ENCODE assay signal across 8 cellular contexts in genomic region chr1:20484526-20485462, GRCh38. TPM values are rescaled to one million over a fixed set of nuclear protein-coding genes. Genes with fewer than 3 reads are reported as not detected.
A peak's percentile ranks its signal among the peaks of the same experiment; 100 is the strongest.
DNase-seq lines count a peak whose midpoint lies in the region; ATAC-seq and TF ChIP-seq lines count a peak whose summit lies in the region.

No MANE protein-coding gene starts in this region.

- ATAC-seq in T-cell (replicated peaks in 1 of 4) (peak in 2 of 4 experiments; percentile 4 to 7), HG03108 (IDR thresholded peaks at IDR 0.05; ENCODE audit: unreplicated experiment) (no peak), GM18505 (IDR thresholded peaks at IDR 0.05; ENCODE audit: unreplicated experiment) (no peak), HG02970 (IDR thresholded peaks at IDR 0.05; ENCODE audit: low FRiP score, unreplicated experiment) (no peak)

- H3K27ac Mint-ChIP-seq in T-cell: no peak overlapping the region

- peak overlapping the region; percentile 65 for H4K91ac ChIP-seq in trophoblast cell (ENCODE audit: low read depth, low read length)

- peak overlapping the region; percentile 10 for H2BK120ac ChIP-seq in trophoblast cell (ENCODE audit: insufficient read depth, low read length, poor library complexity)

- H3K27me3 ChIP-seq in GM23248 (replicated peaks; ENCODE audit: insufficient read depth) (no peaks in the 10 kb centered on the region), trophoblast cell (ENCODE audit: insufficient read depth, low read length) (peaks cover 6% of the 10 kb centered on the region)

- peak overlapping the region; percentile 89 for H3K4me2 ChIP-seq in GM23248 (ENCODE audit: unreplicated experiment)
- peak overlapping the region; percentile 65 for H3K4me2 ChIP-seq in trophoblast cell (ENCODE audit: low read length)

- H3K79me2 ChIP-seq in GM23248 (ENCODE audit: insufficient read depth) (peaks cover 27% of the 10 kb centered on the region), trophoblast cell (ENCODE audit: control insufficient read depth, insufficient read depth, low read length, poor library complexity) (peaks cover 14% of the 10 kb centered on the region)

- peak overlapping the region; percentile 90 for H3K4me3 ChIP-seq in GM23248
- H3K4me3 ChIP-seq in foreskin fibroblast (ENCODE audit: low read depth in 1 of 2, low read length in 2 of 2): peak overlapping the region; percentile 75 to 98
- peak overlapping the region; percentile 67 for H3K4me3 ChIP-seq in trophoblast cell (ENCODE audit: low read depth, low read length)

- peak overlapping the region; percentile 65 for H3K18ac ChIP-seq in trophoblast cell (ENCODE audit: low read length)

- H2AFZ ChIP-seq in GM23248 (peak overlapping the region; percentile 54), trophoblast cell (ENCODE audit: insufficient read depth, low read length, poor library complexity) (peak overlapping the region; percentile 52)

- H3K9ac ChIP-seq in GM23248: peak overlapping the region; percentile 81
- H3K9ac ChIP-seq in trophoblast cell (ENCODE audit: low read length): peak overlapping the region; percentile 24

- no peak for TF ChIP-seq POLR2A in GM18505 (IDR thresholded peaks at IDR 0.05; ENCODE audit: borderline replicate concordance, extremely low read depth, insufficient read depth, insufficient read length)

- H3K9me2 ChIP-seq in GM23248 (ENCODE audit: insufficient read depth): no peaks in the 10 kb centered on the region

- 1 to 2% methylated on average over 58 to 75 of the region's 89 CpGs for WGBS in GM23248 (ENCODE audit: low coverage in 1 of 2, low lambda C conversion rate in 2 of 2, missing lambda C conversion rate in 2 of 2), 2 experiments
- WGBS in trophoblast cell (ENCODE audit: extremely low coverage, insufficient coverage, insufficient read length): no CpG with 5 or more reads among the region's 89 CpGs

- no peak overlapping the region for H2AK5ac ChIP-seq in trophoblast cell (ENCODE audit: low read length)

- DNase-seq in GM23248: peak; percentile 55
- no peak for DNase-seq in T-cell
- peak in 1 of 2 donors; percentile 46 for DNase-seq in foreskin fibroblast
- peak in 1 of 2 donors; percentile 39 for DNase-seq in trophoblast cell
- DNase-seq in activated CD4-positive, alpha-beta T cell treated with anti-CD3 and anti-CD28 coated beads for 48 hours: no peak

- peaks cover 25% of the 10 kb centered on the region for H3K4me1 ChIP-seq in GM23248 (ENCODE audit: insufficient read depth)
- H3K4me1 ChIP-seq in trophoblast cell (ENCODE audit: control insufficient read depth in 1 of 2, insufficient read depth in 2 of 2, low read length in 2 of 2): peaks cover 7 to 14% of the 10 kb centered on the region in 2 experiments

- H4K8ac ChIP-seq in trophoblast cell (ENCODE audit: low read depth, low read length): peak overlapping the region; percentile 59

- H3K36me3 ChIP-seq in GM23248 (ENCODE audit: low read depth): no peaks in the 10 kb centered on the region
- no peaks in the 10 kb centered on the region for H3K36me3 ChIP-seq in trophoblast cell (ENCODE audit: control insufficient read depth in 1 of 2, insufficient read depth in 2 of 2, low read length in 2 of 2)

- TF ChIP-seq CTCF in foreskin fibroblast (IDR thresholded peaks at IDR 0.05; ENCODE audit: low read depth, low read length): no peak

- in situ Hi-C loops in GM23248 (cut with MboI): no loop called here

- H2BK12ac ChIP-seq in trophoblast cell (ENCODE audit: low read length): no peak overlapping the region

- no peak overlapping the region for H3K27ac ChIP-seq in GM23248
- H3K27ac ChIP-seq in trophoblast cell (ENCODE audit: low read depth, low read length): peak overlapping the region; percentile 6

- H3K4me1 Mint-ChIP-seq in T-cell: peaks cover 15 to 22% (median 19%) of the 10 kb centered on the region in 3 donors

- H2BK5ac ChIP-seq in trophoblast cell (ENCODE audit: low read depth, low read length, poor library complexity): no peak overlapping the region

- no peaks in the 10 kb centered on the region for H3K36me3 Mint-ChIP-seq in T-cell

- POLR2A ChIA-PET in T-cell (lab: Charles Lee): no interaction called here

- H3K23ac ChIP-seq in trophoblast cell (ENCODE audit: low read length): no peak overlapping the region

- H4K20me1 ChIP-seq in GM23248 (ENCODE audit: insufficient read depth): no peaks in the 10 kb centered on the region

- H3K14ac ChIP-seq in trophoblast cell (ENCODE audit: low read length): peak overlapping the region; percentile 38

- peaks cover 28% of the 10 kb centered on the region for H3F3A ChIP-seq in GM23248 (ENCODE audit: insufficient read depth)

- CTCF ChIA-PET in T-cell (lab: Charles Lee): interaction anchor here in 1 of 2 donors (0.9 kb wide), 1 partner anchor 149 kb away, joined by 3 read pairs; no protein-coding TSS in a partner anchor

- H4K12ac ChIP-seq in trophoblast cell (ENCODE audit: low read depth, low read length): peak overlapping the region; percentile 64

- H3K4me3 Mint-ChIP-seq in T-cell: peak overlapping the region; percentile 79 to 84 (median 84)

- no peaks in the 10 kb centered on the region for H3K9me3 Mint-ChIP-seq in T-cell

- no peaks in the 10 kb centered on the region for H3K9me3 ChIP-seq in GM23248 (ENCODE audit: low read depth)
- H3K9me3 ChIP-seq in trophoblast cell (ENCODE audit: insufficient read depth, low read depth, low read length): no peaks in the 10 kb centered on the region

- H3K79me1 ChIP-seq in trophoblast cell (ENCODE audit: low read length): peaks cover 16% of the 10 kb centered on the region

- peaks cover 50 to 57% of the 10 kb centered on the region in 2 donors for H3K27me3 Mint-ChIP-seq in T-cell

- H3K4ac ChIP-seq in trophoblast cell (ENCODE audit: low read depth, low read length): peak overlapping the region; percentile 24

RNA-seq across cellular contexts. Expression of gene CAMK2N1, which starts 1.2 kb away (rescaled TPM):
- 37.6 and 38.2 TPM in 2 replicates for total RNA-seq in GM23248 (2014; rRNA removed; shearing (Covaris generic))
- 28.6 and 28.8 TPM in 2 replicates for polyA plus RNA-seq in GM23248 (2016; fragmentation: Nextera tagmentation; extraction: Ambion mirVana)
- 1 to 10 TPM; 2.5 to 7.9 (median 7.1) TPM for total RNA-seq in T-cell
- polyA plus RNA-seq in trophoblast cell (2013): 56.8 and 62.5 TPM in 2 replicates

RNA-seq across cellular contexts. Expression of gene MUL1, which starts 23.2 kb away (rescaled TPM):
- 36.8 and 50.7 TPM in 2 replicates for total RNA-seq in GM23248 (2014; rRNA removed; shearing (Covaris generic))
- polyA plus RNA-seq in GM23248 (2016; fragmentation: Nextera tagmentation; extraction: Ambion mirVana): 50.6 and 51.0 TPM in 2 replicates
- total RNA-seq in T-cell: 10 to 100 TPM; 18.0 to 21.4 (median 20.8) TPM
- polyA plus RNA-seq in trophoblast cell (2013): 13.6 TPM in 2 replicates
